18 cellular contexts compared by ENCODE assay signal in genomic region chr19:34474233-34474989, GRCh38. TPM values are rescaled to one million over a fixed set of nuclear protein-coding genes. Genes with fewer than 3 reads are reported as not detected.
DNase-seq lines count a peak whose midpoint lies in the region; ATAC-seq and TF ChIP-seq lines count a peak whose summit lies in the region.
"Had no signal": no experiment of that assay in that cellular context is flagged by ENCODE, and none has a peak within 500 bp of the region (broad histone marks: within the 10 kb centered on the region; RNA-seq: fewer than 3 reads in every experiment).

No MANE protein-coding gene starts in this region.

- CTCF ChIA-PET in activated naive CD4-positive, alpha-beta T cell treated with anti-CD3 and anti-CD28 coated beads for 36 hours (lab: Charles Lee) = interaction anchor here (0.7 to 0.8 kb wide), 2 partner anchors 26 to 47 kb away, joined by 4 read pairs; no protein-coding TSS in a partner anchor

- peak overlapping the region; percentile 84 for H3K27ac Mint-ChIP-seq in activated naive CD4-positive, alpha-beta T cell treated with anti-CD3 and anti-CD28 coated beads for 36 hours
- H3K27ac Mint-ChIP-seq: dendritic cell treated with granulocyte-macrophage colony-stimulating factor and Interleukin-4, amounts not matched to agents 40 ng/mL and 50 ng/mL, for 4 days; stimulated activated naive B cell treated with anti-CD40 and anti-IgM and Interleukin-4, amounts not matched to agents 10 μg/mL and 1 μg/mL and 100 μg/mL, for 72 hours had no signal

- H3K4me3 ChIP-seq in ascending aorta = peak overlapping the region in 1 of 2 donors; percentile 7
- H3K4me3 ChIP-seq: BLaER1, heart right ventricle had no signal

- DNase-seq in activated naive CD4-positive, alpha-beta T cell treated with anti-CD3 and anti-CD28 coated beads for 36 hours = no peak
- no peak for DNase-seq in activated naive CD4-positive, alpha-beta T cell (lab: John Stamatoyannopoulos, UW)
- peak; percentile 23 for DNase-seq in NCI-H1105 (lab: John Stamatoyannopoulos, UW)
- DNase-seq in ascending aorta (ENCODE audit: low spot score in 2 of 2) = no peak
- peak; percentile 17 for DNase-seq in ureter (ENCODE audit: low spot score)
- DNase-seq in T-helper 1 cell = no peak
- DNase-seq in H4 (ENCODE audit: low spot score) = no peak
- DNase-seq: activated CD4-positive, alpha-beta T cell treated with anti-CD3 and anti-CD28 coated beads for 1 hour; DMS79 treated with DMSO at 0.1 percent for 48 hours; GOT3; heart right ventricle; kidney; NCI-H526; stimulated activated naive B cell treated with anti-CD40 and anti-IgM and Interleukin-4, amounts not matched to agents 10 μg/mL and 1 μg/mL and 100 μg/mL, for 72 hours; T-helper 2 cell had no signal

- H3K9me3 Mint-ChIP-seq in activated naive CD4-positive, alpha-beta T cell treated with anti-CD3 and anti-CD28 coated beads for 36 hours = no peaks in the 10 kb centered on the region
- H3K9me3 Mint-ChIP-seq: dendritic cell treated with granulocyte-macrophage colony-stimulating factor and Interleukin-4, amounts not matched to agents 40 ng/mL and 50 ng/mL, for 4 days; stimulated activated naive B cell treated with anti-CD40 and anti-IgM and Interleukin-4, amounts not matched to agents 10 μg/mL and 1 μg/mL and 100 μg/mL, for 72 hours had no signal

- peaks cover 14 to 26% of the 10 kb centered on the region in 2 donors for H3K4me1 ChIP-seq in ascending aorta
- H3K4me1 ChIP-seq: BLaER1 had no signal

- H3K36me3 Mint-ChIP-seq in activated naive CD4-positive, alpha-beta T cell treated with anti-CD3 and anti-CD28 coated beads for 36 hours (ENCODE audit: low read depth) = peaks cover 26% of the 10 kb centered on the region

- no peak for TF ChIP-seq CTCF in ascending aorta (IDR thresholded peaks at IDR 0.05)

- no peak for ATAC-seq in HG03135 (IDR thresholded peaks at IDR 0.05; ENCODE audit: unreplicated experiment)

- H3K4me3 Mint-ChIP-seq in activated naive CD4-positive, alpha-beta T cell treated with anti-CD3 and anti-CD28 coated beads for 36 hours = no peak overlapping the region
- H3K4me3 Mint-ChIP-seq: dendritic cell treated with granulocyte-macrophage colony-stimulating factor and Interleukin-4, amounts not matched to agents 40 ng/mL and 50 ng/mL, for 4 days; stimulated activated naive B cell treated with anti-CD40 and anti-IgM and Interleukin-4, amounts not matched to agents 10 μg/mL and 1 μg/mL and 100 μg/mL, for 72 hours had no signal

- no peaks in the 10 kb centered on the region for H3K9me3 ChIP-seq in ascending aorta
- H3K9me3 ChIP-seq: BLaER1, heart right ventricle had no signal

- no peaks in the 10 kb centered on the region for H3K27me3 ChIP-seq in ascending aorta
- H3K27me3 ChIP-seq: BLaER1 had no signal

- H3K27me3 Mint-ChIP-seq in activated naive CD4-positive, alpha-beta T cell treated with anti-CD3 and anti-CD28 coated beads for 36 hours (ENCODE audit: low read depth) = peaks cover 6% of the 10 kb centered on the region

- H3K36me3 ChIP-seq in ascending aorta = peaks cover 15 to 38% of the 10 kb centered on the region in 2 donors

- intact Hi-C loops in activated naive CD4-positive, alpha-beta T cell treated with anti-CD3 and anti-CD28 coated beads for 36 hours (cut with micrococcal nuclease) = no loop called here
- intact Hi-C loops in ascending aorta (cut with DNase I) = no loop called here

- peaks cover 19% of the 10 kb centered on the region for H3K4me1 Mint-ChIP-seq in activated naive CD4-positive, alpha-beta T cell treated with anti-CD3 and anti-CD28 coated beads for 36 hours (ENCODE audit: low read depth)

- peak overlapping the region; percentile 70 to 89 for H3K27ac ChIP-seq in ascending aorta
- H3K27ac ChIP-seq: BLaER1 had no signal

RNA-seq across cellular contexts. Expression of gene WTIP, which starts 7.1 kb away (rescaled TPM):
- total RNA-seq in activated naive CD4-positive, alpha-beta T cell treated with anti-CD3 and anti-CD28 coated beads for 36 hours = under 1 TPM; 0.81 to 0.89 TPM
- total RNA-seq in ascending aorta = 127 TPM
- total RNA-seq in ureter = 14.9 TPM
- total RNA-seq in H4 (2014; rRNA removed; shearing (Covaris generic)) = 9.9 and 11.4 TPM in 2 replicates

RNA-seq across cellular contexts. Expression of gene UBA2, which starts 46.2 kb away (rescaled TPM):
- total RNA-seq in activated naive CD4-positive, alpha-beta T cell treated with anti-CD3 and anti-CD28 coated beads for 36 hours = 100 to 1,000 TPM; 134 to 135 TPM
- total RNA-seq in ascending aorta = 162 TPM
- total RNA-seq in ureter = 82.9 TPM
- total RNA-seq in H4 (2014; rRNA removed; shearing (Covaris generic)) = 258 and 295 TPM in 2 replicates

Comparison
In these comparisons a context has a peak if more than half of its experiments do, and no peak if none do; other contexts are left out.
1. DNase-seq: peak in NCI-H1105 (single experiment) and ureter (single experiment); none in activated naive CD4-positive, alpha-beta T cell treated with anti-CD3 and anti-CD28 coated beads for 36 hours (single experiment), activated naive CD4-positive, alpha-beta T cell (0 of 4), ascending aorta (0 of 2), T-helper 1 cell (0 of 5) and H4 (single experiment).